ENCODE assay signal across 20 cellular contexts in the genomic region with DNA sequence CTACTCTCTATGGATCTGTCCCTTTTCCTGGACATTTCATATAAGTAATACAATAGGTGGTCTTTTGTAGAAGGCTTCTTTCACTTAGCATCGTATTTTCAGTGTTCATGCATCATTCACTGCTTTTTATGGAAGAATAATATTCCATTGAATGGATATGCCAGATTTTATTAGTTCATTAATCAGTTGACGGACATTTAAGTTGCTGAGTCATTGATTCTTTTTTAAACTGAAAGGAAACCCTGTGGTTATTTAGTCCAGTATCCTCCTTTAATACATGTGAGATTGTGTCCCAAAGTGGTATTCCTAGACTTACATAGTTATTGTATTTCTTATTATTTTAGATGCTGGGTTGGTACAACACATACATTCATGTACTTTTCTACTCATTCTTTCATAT.
A peak's percentile ranks its signal among the peaks of the same experiment; 100 is the strongest.
DNase-seq lines count a peak whose midpoint lies in the region; ATAC-seq, FAIRE-seq and TF ChIP-seq lines count a peak whose summit lies in the region.
"Had no signal": no experiment of that assay in that cellular context is flagged by ENCODE, and none has a peak within 500 bp of the region (broad histone marks: within the 10 kb centered on the region; RNA-seq: fewer than 3 reads in every experiment).

No MANE protein-coding gene starts in this region.

- DNase-seq in SK-N-SH (no peak), A549 (ENCODE audit: low read depth in 1 of 2, low spot score in 1 of 2) (no peak), hepatocyte (ENCODE audit: low spot score) (no peak), SW480 (ENCODE audit: low spot score) (no peak)
- DNase-seq: ACHN; BE2C; C1 segment of cervical spinal cord; CD4-positive, alpha-beta memory T cell; CD4-positive, CD25-positive, alpha-beta regulatory T cell; CD8-positive, alpha-beta memory T cell; COR-L47; DMS79 treated with DMSO at 0.1 percent for 48 hours; GF-D8 had no signal

- no peak overlapping the region for H3K27ac ChIP-seq in SK-N-SH (ENCODE audit: low read depth in 2 of 2, low read length in 1 of 2)
- no peak overlapping the region for H3K27ac ChIP-seq in A549
- no peak overlapping the region for H3K27ac ChIP-seq in HEK293 (ENCODE audit: extremely low read depth, low read depth, low read length)
- H3K27ac ChIP-seq in hepatocyte, result no peak overlapping the region
- H3K27ac ChIP-seq: 22Rv1, BLaER1 had no signal

- H3K9ac ChIP-seq in SK-N-SH, result no peak overlapping the region
- H3K9ac ChIP-seq: BLaER1 had no signal

- H3K9me2 ChIP-seq in SK-N-SH (no peaks in the 10 kb centered on the region), hepatocyte (replicated peaks; ENCODE audit: insufficient read depth) (no peaks in the 10 kb centered on the region)

- ATAC-seq in SK-N-SH treated with all-trans-retinoic acid at 6 μM for 48 hours (no peak), A549 (no peak)

- POLR2A ChIA-PET in SK-N-SH (lab: Yijun Ruan, JAX), result no interaction called here
- POLR2A ChIA-PET in A549 (lab: Yijun Ruan, JAX), result no interaction called here
- POLR2A ChIA-PET in HEK293 (lab: Yijun Ruan, JAX), result no interaction called here

- TF ChIP-seq EP300 in SK-N-SH (IDR thresholded peaks at IDR 0.05; ENCODE audit: borderline replicate concordance in 1 of 2, low read depth in 1 of 2, low read length in 1 of 2) (no peak), A549 (IDR thresholded peaks at IDR 0.05) (no peak)

- WGBS in SK-N-SH (ENCODE audit: low lambda C conversion rate), result 75% methylated on average over 2 of the region's 2 CpGs
- 42% methylated on average over 2 of the region's 2 CpGs for WGBS in A549 (ENCODE audit: missing lambda C conversion rate)
- 88% methylated on average over 2 of the region's 2 CpGs for WGBS in hepatocyte (ENCODE audit: low lambda C conversion rate, missing lambda C conversion rate)

- no peak for TF ChIP-seq RAD21 in SK-N-SH (IDR thresholded peaks at IDR 0.05; ENCODE audit: low read length)
- no peak for TF ChIP-seq RAD21 in A549 (conservative IDR thresholded peaks at IDR 0.05 in 1 of 2, IDR thresholded peaks at IDR 0.05 in 1 of 2)

- H3K27me3 ChIP-seq in SK-N-SH (ENCODE audit: insufficient read depth) (no peaks in the 10 kb centered on the region), hepatocyte (no peaks in the 10 kb centered on the region)
- H3K27me3 ChIP-seq: BE2C, BLaER1 had no signal

- H3K36me3 ChIP-seq in SK-N-SH (replicated peaks in 1 of 2; ENCODE audit: control insufficient read depth in 1 of 2, insufficient read depth in 2 of 2, low read length in 1 of 2), result no peaks in the 10 kb centered on the region
- no peaks in the 10 kb centered on the region for H3K36me3 ChIP-seq in HEK293 (ENCODE audit: control insufficient read depth in 2 of 2, insufficient read depth in 1 of 2, low read length in 2 of 2)
- H3K36me3 ChIP-seq in hepatocyte (replicated peaks; ENCODE audit: insufficient read depth, low read depth), result no peaks in the 10 kb centered on the region
- H3K36me3 ChIP-seq: BE2C, BLaER1 had no signal

- no peaks in the 10 kb centered on the region for H3F3A ChIP-seq in SK-N-SH (replicated peaks; ENCODE audit: insufficient read depth)

- H3K4me1 ChIP-seq in SK-N-SH (ENCODE audit: control insufficient read depth in 1 of 2, insufficient read depth in 2 of 2, low read depth in 1 of 2, low read length in 1 of 2), result no peaks in the 10 kb centered on the region; a peak in 1 of 4 replicates
- H3K4me1 ChIP-seq in A549, result no peaks in the 10 kb centered on the region
- no peaks in the 10 kb centered on the region for H3K4me1 ChIP-seq in HEK293 (ENCODE audit: control insufficient read depth, insufficient read depth, low read length)
- H3K4me1 ChIP-seq in hepatocyte (ENCODE audit: insufficient read depth), result no peaks in the 10 kb centered on the region
- H3K4me1 ChIP-seq: BE2C, BLaER1 had no signal

- CTCF ChIA-PET in SK-N-SH (lab: Yijun Ruan, JAX), result no interaction called here
- CTCF ChIA-PET in A549 (lab: Yijun Ruan, JAX), result no interaction called here
- CTCF ChIA-PET in HEK293 (lab: Yijun Ruan, JAX), result no interaction called here

- H3K4me2 ChIP-seq in SK-N-SH (no peak overlapping the region), A549 (no peak overlapping the region), hepatocyte (no peak overlapping the region)
- H3K4me2 ChIP-seq: BLaER1 had no signal

- H3K4me3 ChIP-seq in SK-N-SH (ENCODE audit: low read depth in 2 of 2, low read length in 1 of 2) (no peak overlapping the region), A549 (no peak overlapping the region), HEK293 (ENCODE audit: low read depth, low read length) (no peak overlapping the region), hepatocyte (no peak overlapping the region)
- H3K4me3 ChIP-seq: BLaER1 had no signal

- H3K9me3 ChIP-seq in SK-N-SH (no peaks in the 10 kb centered on the region), A549 (no peaks in the 10 kb centered on the region), HEK293 (ENCODE audit: control insufficient read depth, insufficient read depth, low read depth, low read length) (no peaks in the 10 kb centered on the region), hepatocyte (ENCODE audit: low read depth) (no peaks in the 10 kb centered on the region)
- H3K9me3 ChIP-seq: BE2C, BLaER1 had no signal

- no peak overlapping the region for H2AFZ ChIP-seq in SK-N-SH (ENCODE audit: low read depth)
- no peak overlapping the region for H2AFZ ChIP-seq in hepatocyte

- TF ChIP-seq CTCF in SK-N-SH (IDR thresholded peaks at IDR 0.05), result no peak
- no peak for TF ChIP-seq CTCF in A549 (IDR thresholded peaks at IDR 0.05)
- no peak for TF ChIP-seq CTCF in HEK293 (tag by site-specific recombination; IDR thresholded peaks at IDR 0.05)
- no peak for TF ChIP-seq CTCF in hepatocyte (IDR thresholded peaks at IDR 0.05; ENCODE audit: poor library complexity)

- H4K20me1 ChIP-seq in SK-N-SH (ENCODE audit: insufficient read depth) (no peaks in the 10 kb centered on the region), hepatocyte (ENCODE audit: insufficient read depth, poor library complexity, severe bottlenecking) (no peaks in the 10 kb centered on the region)
- H4K20me1 ChIP-seq: BLaER1 had no signal

- H3K79me2 ChIP-seq in SK-N-SH (ENCODE audit: insufficient read depth) (no peaks in the 10 kb centered on the region), hepatocyte (no peaks in the 10 kb centered on the region)

- FAIRE-seq in A549 (lab: Jason Lieb, UNC), result no peak
- FAIRE-seq: G401.6, GM12891, GM19239 had no signal

- no peak for TF ChIP-seq POLR2A in A549 (IDR thresholded peaks at IDR 0.05; ENCODE audit: low read length)

TF ChIP-seq in SK-N-SH treated with all-trans-retinoic acid at 6 μM for 48 hours, 23 proteins besides CTCF, POLR2A, EP300 and RAD21 (continues in another document):
- TF ChIP-seq ZFP30 (CRISPR knock-in tag; IDR thresholded peaks at IDR 0.05), result no peak
- TF ChIP-seq ZNF8 (CRISPR knock-in tag; IDR thresholded peaks at IDR 0.05), result peak; percentile 42; the same call in 1 of the 2 replicates
- no peak for TF ChIP-seq BACH2 (CRISPR knock-in tag; IDR thresholded peaks at IDR 0.05; ENCODE audit: borderline replicate concordance)
- TF ChIP-seq ZNF70 (CRISPR knock-in tag; IDR thresholded peaks at IDR 0.05), result no peak
- no peak for TF ChIP-seq PPARA (CRISPR knock-in tag; IDR thresholded peaks at IDR 0.05; ENCODE audit: borderline replicate concordance)

TF ChIP-seq in SK-N-SH, 30 proteins besides CTCF, POLR2A, EP300 and RAD21:
- TF ChIP-seq FOSL2 (IDR thresholded peaks at IDR 0.05; ENCODE audit: borderline replicate concordance, low read depth), result no peak
- no peak for TF ChIP-seq EZH2phosphoT487 (IDR thresholded peaks at IDR 0.05; ENCODE audit: borderline replicate concordance, low read depth)
- TF ChIP-seq YY1 (IDR thresholded peaks at IDR 0.05; ENCODE audit: low read depth), result no peak
- TF ChIP-seq GABPA (IDR thresholded peaks at IDR 0.05; ENCODE audit: low read depth), result no peak
- TF ChIP-seq TEAD4 (IDR thresholded peaks at IDR 0.05; ENCODE audit: borderline replicate concordance, insufficient read depth), result no peak
- no peak for TF ChIP-seq SIN3A (IDR thresholded peaks at IDR 0.05; ENCODE audit: borderline replicate concordance, low read depth, low read length)
- TF ChIP-seq NFIC (IDR thresholded peaks at IDR 0.05; ENCODE audit: borderline replicate concordance), result no peak

TF ChIP-seq in A549, 52 proteins besides CTCF, POLR2A, EP300 and RAD21:
- TF ChIP-seq RCOR1 (IDR thresholded peaks at IDR 0.05; ENCODE audit: low read depth, low read length) (no peak), MAFK (IDR thresholded peaks at IDR 0.05; ENCODE audit: partially characterized antibody) (peak; percentile 70), CBX8 (IDR thresholded peaks at IDR 0.05) (no peak)

TF ChIP-seq in HEK293, 187 proteins besides CTCF, POLR2A, EP300 and RAD21:
- TF ChIP-seq KLF16 (tag by site-specific recombination; IDR thresholded peaks at IDR 0.05), result no peak
- TF ChIP-seq ZNF10 (tag by site-specific recombination; IDR thresholded peaks at IDR 0.05), result peak; percentile 60; the same call in 1 of the 2 replicates
